Comparison of ENCODE assay signal across 20 cellular contexts in genomic region chr16:58044266-58045019, GRCh38.
"Had no signal": no experiment of that assay in that cellular context is flagged by ENCODE, and none has a peak within 500 bp of the region (broad histone marks: within the 10 kb centered on the region; RNA-seq: fewer than 3 reads in every experiment).

No MANE protein-coding gene starts in this region.

- H3K4me3 Mint-ChIP-seq: memory B cell; mesothelial cell of epicardium; natural killer cell treated with Interleukin-12 subunit alpha and Interleukin-12 subunit beta and Interleukin-15 and Interleukin-18, amount 100 ng/mL, for 72 hours; stimulated activated memory B cell treated with anti-CD40 and anti-IgM and Interleukin-4, amounts not matched to agents 10 μg/mL and 1 μg/mL and 100 μg/mL, for 72 hours; stimulated activated naive CD8-positive, alpha-beta T cell treated with anti-CD3 and anti-CD28 coated beads, Interleukin-15, Interleukin-2, amounts not matched to agents 100 ng/mL and 50 ng/mL, for 24 hours had no signal

- H3K27me3 Mint-ChIP-seq: stimulated activated naive CD8-positive, alpha-beta T cell treated with anti-CD3 and anti-CD28 coated beads, Interleukin-15, Interleukin-2, amounts not matched to agents 100 ng/mL and 50 ng/mL, for 24 hours had no signal

- H3K27ac Mint-ChIP-seq: memory B cell; mesothelial cell of epicardium; natural killer cell treated with Interleukin-12 subunit alpha and Interleukin-12 subunit beta and Interleukin-15 and Interleukin-18, amount 100 ng/mL, for 72 hours; stimulated activated memory B cell treated with anti-CD40 and anti-IgM and Interleukin-4, amounts not matched to agents 10 μg/mL and 1 μg/mL and 100 μg/mL, for 72 hours; stimulated activated naive CD8-positive, alpha-beta T cell treated with anti-CD3 and anti-CD28 coated beads, Interleukin-15, Interleukin-2, amounts not matched to agents 100 ng/mL and 50 ng/mL, for 24 hours had no signal

- H3K9me3 ChIP-seq: esophagus muscularis mucosa, gastrocnemius medialis, psoas muscle, right lobe of liver, tibial artery, upper lobe of left lung, uterus had no signal

- H3K27ac ChIP-seq: dorsolateral prefrontal cortex, epithelial cell of prostate, esophagus muscularis mucosa, gastrocnemius medialis, psoas muscle, right lobe of liver, tibial artery, upper lobe of left lung, uterus had no signal

- H3K36me3 ChIP-seq: uterus had no signal

- H3K36me3 Mint-ChIP-seq: memory B cell; natural killer cell treated with Interleukin-12 subunit alpha and Interleukin-12 subunit beta and Interleukin-15 and Interleukin-18, amount 100 ng/mL, for 72 hours; stimulated activated memory B cell treated with anti-CD40 and anti-IgM and Interleukin-4, amounts not matched to agents 10 μg/mL and 1 μg/mL and 100 μg/mL, for 72 hours had no signal

- DNase-seq: cortex of kidney; dorsolateral prefrontal cortex; effector CD8-positive, alpha-beta T cell; gastrocnemius medialis; retina; right lobe of liver; stimulated activated CD4-positive, alpha-beta T cell treated with anti-CD3 and anti-CD28 coated beads, Interleukin-15, amount 100 ng/mL, for 24 hours; stimulated activated CD4-positive, alpha-beta T cell treated with anti-CD3 and anti-CD28 coated beads, Interleukin-1b, Interleukin-23, amount 100 ng/mL, for 48 hours; stimulated activated CD4-positive, alpha-beta T cell treated with anti-CD3 and anti-CD28 coated beads, Interleukin-4, amount 100 ng/mL, for 24 hours; tibial artery; uterus had no signal

- H3K4me3 ChIP-seq: dorsolateral prefrontal cortex, esophagus muscularis mucosa, gastrocnemius medialis, psoas muscle, right lobe of liver, tibial artery, upper lobe of left lung, uterus had no signal

- H3K9me3 Mint-ChIP-seq: memory B cell; mesothelial cell of epicardium; natural killer cell treated with Interleukin-12 subunit alpha and Interleukin-12 subunit beta and Interleukin-15 and Interleukin-18, amount 100 ng/mL, for 72 hours; stimulated activated memory B cell treated with anti-CD40 and anti-IgM and Interleukin-4, amounts not matched to agents 10 μg/mL and 1 μg/mL and 100 μg/mL, for 72 hours; stimulated activated naive CD8-positive, alpha-beta T cell treated with anti-CD3 and anti-CD28 coated beads, Interleukin-15, Interleukin-2, amounts not matched to agents 100 ng/mL and 50 ng/mL, for 24 hours had no signal

- ATAC-seq: gastrocnemius medialis; natural killer cell treated with Interleukin-12 subunit alpha and Interleukin-12 subunit beta and Interleukin-15 and Interleukin-18, amount 100 ng/mL, for 72 hours; psoas muscle; stimulated activated memory B cell treated with anti-CD40 and anti-IgM and Interleukin-4, amounts not matched to agents 10 μg/mL and 1 μg/mL and 100 μg/mL, for 72 hours had no signal

- H3K27me3 ChIP-seq: dorsolateral prefrontal cortex, esophagus muscularis mucosa, gastrocnemius medialis, right lobe of liver, tibial artery, upper lobe of left lung, uterus had no signal

- H3K4me1 Mint-ChIP-seq: memory B cell; stimulated activated memory B cell treated with anti-CD40 and anti-IgM and Interleukin-4, amounts not matched to agents 10 μg/mL and 1 μg/mL and 100 μg/mL, for 72 hours had no signal

- H3K4me1 ChIP-seq: right lobe of liver, tibial artery, uterus had no signal
